ENCODE assay signal across 20 cellular contexts in the genomic region with DNA sequence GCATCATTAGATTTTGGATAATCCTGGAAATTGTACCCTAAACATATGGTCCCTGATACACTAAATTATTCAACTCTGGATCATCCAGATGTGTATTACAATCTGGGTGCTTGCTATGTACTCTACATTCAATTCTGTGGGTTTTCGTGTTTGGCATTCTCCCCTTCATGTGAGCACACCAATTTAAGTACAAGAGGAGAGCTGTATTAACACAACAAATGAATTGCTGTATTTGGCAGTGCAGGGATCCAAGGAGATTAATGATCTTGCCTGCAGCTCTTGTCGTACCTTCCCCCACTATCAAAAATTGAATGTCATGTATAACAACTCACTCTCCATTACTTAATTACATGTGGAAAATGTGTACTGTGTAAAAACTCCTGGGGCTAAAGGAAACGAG.
A peak's percentile ranks its signal among the peaks of the same experiment; 100 is the strongest.
DNase-seq lines count a peak whose midpoint lies in the region; ATAC-seq and TF ChIP-seq lines count a peak whose summit lies in the region.
"Had no signal": no experiment of that assay in that cellular context is flagged by ENCODE, and none has a peak within 500 bp of the region (broad histone marks: within the 10 kb centered on the region; RNA-seq: fewer than 3 reads in every experiment).

No MANE protein-coding gene starts in this region.

- peak; percentile 47 for ATAC-seq in GM23338
- ATAC-seq in WTC11, result peak; percentile 72

- POLR2A ChIA-PET in A673 (lab: Charles Lee; ENCODE audit: low non-redundant PET) (interaction anchor here (0.7 kb wide), 1 partner anchor 10 kb away, joined by 3 read pairs; no protein-coding TSS in a partner anchor), WTC11 (lab: Charles Lee) (no interaction called here)

- BruUV-seq in A673 (replicated peaks; lab: Mats Ljungman, UMichigan), result no TSS peak

- no peak for TF ChIP-seq CTCF in A673 (conservative IDR thresholded peaks at IDR 0.05; ENCODE audit: low read depth, low read length)
- TF ChIP-seq CTCF in GM23338 (conservative IDR thresholded peaks at IDR 0.05; ENCODE audit: low read depth in 2 of 2), result no peak
- no peak for TF ChIP-seq CTCF in WTC11 (IDR thresholded peaks at IDR 0.05)

- H3K4me1 ChIP-seq in A673 (ENCODE audit: insufficient read depth, low read length, poor library complexity, severe bottlenecking) (peaks cover 22% of the 10 kb centered on the region), GM23338 (ENCODE audit: insufficient read depth) (peaks cover 13% of the 10 kb centered on the region)
- H3K4me1 ChIP-seq: SJSA1 had no signal

- DNase-seq in A673 (ENCODE audit: low spot score) (peak; percentile 20), GM23338 (ENCODE audit: low spot score) (peak; percentile 27), NCI-H2081 treated with DMSO at 0.1 percent for 48 hours (lab: John Stamatoyannopoulos, UW) (peak; percentile 47), WTC11 (ENCODE audit: low spot score) (no peak), occipital lobe (lab: John Stamatoyannopoulos, UW) (no peak), NCI-H1048 (lab: John Stamatoyannopoulos, UW) (no peak), NCI-H345 treated with DMSO at 0.1 percent for 48 hours (lab: John Stamatoyannopoulos, UW; ENCODE audit: unreplicated experiment) (no peak), SIG-M5 (lab: John Stamatoyannopoulos, UW) (no peak)
- DNase-seq: C1 segment of cervical spinal cord; CD8-positive, alpha-beta memory T cell; DMS79; MV-4-11; NCI-H1436; NCI-H2107; NCI-H226; NCI-H774; SW 1271 had no signal

- no peaks in the 10 kb centered on the region for H4K20me1 ChIP-seq in GM23338 (replicated peaks; ENCODE audit: insufficient read depth)

- H3K36me3 Mint-ChIP-seq in GM23338 (ENCODE audit: low read depth), result peaks cover 3% of the 10 kb centered on the region; the same call in 1 of the 3 replicates
- peaks cover 8% of the 10 kb centered on the region; the same call in 1 of the 2 replicates for H3K36me3 Mint-ChIP-seq in WTC11

- H3K4me2 ChIP-seq in GM23338, result no peak overlapping the region
- H3K4me2 ChIP-seq: KMS-11 had no signal

- H3K4me1 Mint-ChIP-seq in GM23338 (peaks cover 16% of the 10 kb centered on the region; the same call in 2 of the 3 replicates), WTC11 (peaks cover 21% of the 10 kb centered on the region)

- no peak overlapping the region for H3K4me3 ChIP-seq in A673 (ENCODE audit: low read depth, low read length, poor library complexity, severe bottlenecking)
- no peak overlapping the region for H3K4me3 ChIP-seq in GM23338
- H3K4me3 ChIP-seq: SJSA1 had no signal

- intact Hi-C loops in A673 (cut with micrococcal nuclease; ENCODE audit: unreplicated experiment), result no loop called here

- no peaks in the 10 kb centered on the region for H3K79me2 ChIP-seq in GM23338 (replicated peaks; ENCODE audit: insufficient read depth)

- H3K27ac ChIP-seq in A673 (ENCODE audit: low read depth, low read length, poor library complexity, severe bottlenecking), result no peak overlapping the region
- no peak overlapping the region for H3K27ac ChIP-seq in GM23338 (ENCODE audit: low read depth)
- H3K27ac ChIP-seq: HL-60, KMS-11, SJSA1 had no signal

- no peaks in the 10 kb centered on the region for H3K9me2 ChIP-seq in GM23338 (ENCODE audit: insufficient read depth)

- no peak overlapping the region for H2AFZ ChIP-seq in GM23338

- H3K27me3 Mint-ChIP-seq in GM23338 (ENCODE audit: insufficient read depth, low read depth, poor library complexity), result peaks cover 2% of the 10 kb centered on the region
- H3K27me3 Mint-ChIP-seq in WTC11 (ENCODE audit: low read depth), result no peaks in the 10 kb centered on the region
- H3K27me3 Mint-ChIP-seq: CD8-positive, alpha-beta memory T cell had no signal

- H3K27me3 ChIP-seq in A673 (replicated peaks; ENCODE audit: insufficient read depth, low read depth, low read length, poor library complexity), result no peaks in the 10 kb centered on the region
- no peaks in the 10 kb centered on the region for H3K27me3 ChIP-seq in GM23338 (ENCODE audit: insufficient read depth)
- H3K27me3 ChIP-seq: SJSA1 had no signal

- H3K36me3 ChIP-seq in A673 (ENCODE audit: insufficient read depth, low read length, poor library complexity, severe bottlenecking), result no peaks in the 10 kb centered on the region
- H3K36me3 ChIP-seq in GM23338 (ENCODE audit: insufficient read depth), result no peaks in the 10 kb centered on the region
- H3K36me3 ChIP-seq: SJSA1 had no signal

- H3K9me3 ChIP-seq in A673 (ENCODE audit: low read depth, low read length, poor library complexity, severe bottlenecking), result no peaks in the 10 kb centered on the region
- H3K9me3 ChIP-seq: SJSA1 had no signal

- H3K4me3 Mint-ChIP-seq in GM23338 (no peak overlapping the region), WTC11 (no peak overlapping the region)
- H3K4me3 Mint-ChIP-seq: CD8-positive, alpha-beta memory T cell had no signal

- CTCF ChIA-PET in A673 (lab: Charles Lee) (no interaction called here), WTC11 (lab: Charles Lee) (interaction anchor here (1.3 kb wide), 2 partner anchors 60 to 122 kb away, joined by 3 to 4 read pairs; no protein-coding TSS in a partner anchor)

- H3F3A ChIP-seq in GM23338 (replicated peaks; ENCODE audit: low read depth), result no peaks in the 10 kb centered on the region

- peak overlapping the region; percentile 13 for H3K27ac Mint-ChIP-seq in GM23338
- no peak overlapping the region for H3K27ac Mint-ChIP-seq in WTC11
- H3K27ac Mint-ChIP-seq: CD8-positive, alpha-beta memory T cell had no signal

- no peaks in the 10 kb centered on the region for H3K9me3 Mint-ChIP-seq in GM23338
- H3K9me3 Mint-ChIP-seq in WTC11, result no peaks in the 10 kb centered on the region
- H3K9me3 Mint-ChIP-seq: CD8-positive, alpha-beta memory T cell had no signal

TF ChIP-seq in GM23338, 12 proteins besides CTCF, POLR2A, EP300 and RAD21 (continues in another document):
- TF ChIP-seq ZNF114 (CRISPR knock-in tag; IDR thresholded peaks at IDR 0.05) (no peak), POLR2AphosphoS5 (IDR thresholded peaks at IDR 0.05; ENCODE audit: low read depth) (no peak), CREB1 (CRISPR knock-in tag; IDR thresholded peaks at IDR 0.05; ENCODE audit: low read depth) (no peak)
- TF ChIP-seq, protein P1, sequence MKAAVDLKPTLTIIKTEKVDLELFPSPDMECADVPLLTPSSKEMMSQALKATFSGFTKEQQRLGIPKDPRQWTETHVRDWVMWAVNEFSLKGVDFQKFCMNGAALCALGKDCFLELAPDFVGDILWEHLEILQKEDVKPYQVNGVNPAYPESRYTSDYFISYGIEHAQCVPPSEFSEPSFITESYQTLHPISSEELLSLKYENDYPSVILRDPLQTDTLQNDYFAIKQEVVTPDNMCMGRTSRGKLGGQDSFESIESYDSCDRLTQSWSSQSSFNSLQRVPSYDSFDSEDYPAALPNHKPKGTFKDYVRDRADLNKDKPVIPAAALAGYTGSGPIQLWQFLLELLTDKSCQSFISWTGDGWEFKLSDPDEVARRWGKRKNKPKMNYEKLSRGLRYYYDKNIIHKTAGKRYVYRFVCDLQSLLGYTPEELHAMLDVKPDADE (IDR thresholded peaks at IDR 0.05), result no peak

TF ChIP-seq in WTC11, 78 proteins besides CTCF, POLR2A, EP300 and RAD21:
- TF ChIP-seq ZNF416 (CRISPR knock-in tag; IDR thresholded peaks at IDR 0.05) (no peak), ZNF425 (CRISPR knock-in tag; conservative IDR thresholded peaks at IDR 0.05) (no peak), EMX1 (CRISPR knock-in tag; IDR thresholded peaks at IDR 0.05) (no peak)

Comparison
In these comparisons a context has a peak if more than half of its experiments do, and no peak if none do; other contexts are left out.
1. DNase-seq: peak in A673 (single experiment), GM23338 (single experiment) and NCI-H2081 treated with DMSO at 0.1 percent for 48 hours (single experiment); none in WTC11 (single experiment), occipital lobe (single experiment), NCI-H1048 (single experiment), NCI-H345 treated with DMSO at 0.1 percent for 48 hours (single experiment) and SIG-M5 (single experiment).